Comparison of ENCODE assay signal across 20 cellular contexts in genomic region chr11:123973816-123974215, GRCh38. TPM values are rescaled to one million over a fixed set of nuclear protein-coding genes. Genes with fewer than 3 reads are reported as not detected.
A peak's percentile ranks its signal among the peaks of the same experiment; 100 is the strongest.
DNase-seq lines count a peak whose midpoint lies in the region; ATAC-seq, FAIRE-seq and TF ChIP-seq lines count a peak whose summit lies in the region.
"Had no signal": no experiment of that assay in that cellular context is flagged by ENCODE, and none has a peak within 500 bp of the region (broad histone marks: within the 10 kb centered on the region; RNA-seq: fewer than 3 reads in every experiment).

No MANE protein-coding gene starts in this region.

- H3K36me3 ChIP-seq in IMR-90 (ENCODE audit: control insufficient read depth, insufficient read depth, low read length) (no peaks in the 10 kb centered on the region), bronchial epithelial cell (ENCODE audit: control insufficient read depth, insufficient read depth, low read length) (no peaks in the 10 kb centered on the region)
- H3K36me3 ChIP-seq: upper lobe of left lung had no signal

- H2AFZ ChIP-seq in IMR-90 (replicated peaks; ENCODE audit: low read length, poor library complexity), result no peak overlapping the region
- H2AFZ ChIP-seq: PC-9 had no signal

- dilution Hi-C loops in IMR-90 (cut with HindIII; ENCODE audit: low sequenced_read_pairs, unreplicated experiment), result no loop called here

- no peaks in the 10 kb centered on the region for H3K4me1 ChIP-seq in IMR-90 (ENCODE audit: control insufficient read depth, insufficient read depth, low read length)
- H3K4me1 ChIP-seq: upper lobe of left lung had no signal

- H3K18ac ChIP-seq in IMR-90 (ENCODE audit: low read depth, low read length), result no peak overlapping the region

- DNase-seq in AG04449 (ENCODE audit: low read depth, low spot score) (peak; percentile 5), IMR-90 (peak; percentile 4), bronchial epithelial cell (ENCODE audit: low read depth) (peak; percentile 99), kidney glomerular epithelial cell (lab: John Stamatoyannopoulos, UW) (peak; percentile 10), HEK293T (ENCODE audit: extremely low spot score) (no peak), NCI-H2171 treated with DMSO at 0.1 percent for 48 hours (lab: John Stamatoyannopoulos, UW) (no peak)
- no peak for DNase-seq in activated naive CD4-positive, alpha-beta T cell treated with anti-CD3 and anti-CD28 coated beads, Interleukin-2, amount 10 ng/mL, durations not matched to agents 7 days and 5 days
- DNase-seq: activated CD4-positive, alpha-beta T cell treated with anti-CD3 and anti-CD28 coated beads for 4 hours; activated T-cell treated with anti-CD3 and anti-CD28 coated beads, Interleukin-2, amount 50 U/mL, for 4 hours; anterior cingulate cortex; H7; NCI-H1092 treated with DMSO at 0.1 percent for 48 hours; NCI-H345; PC-9; posterior cingulate gyrus; T-helper 17 cell; upper lobe of left lung had no signal

- FAIRE-seq in bronchial epithelial cell (lab: Jason Lieb, UNC), result peak; percentile 88
- FAIRE-seq: GM12891 had no signal

- H3K56ac ChIP-seq in IMR-90 (ENCODE audit: extremely low read depth, insufficient read depth, low read length), result no peak overlapping the region

- H2AK9ac ChIP-seq in IMR-90 (replicated peaks; ENCODE audit: low read depth, low read length, poor library complexity), result no peak overlapping the region

- H3K27me3 Mint-ChIP-seq in activated naive CD4-positive, alpha-beta T cell treated with anti-CD3 and anti-CD28 coated beads, Interleukin-2, amount 10 ng/mL, durations not matched to agents 7 days and 5 days, result no peaks in the 10 kb centered on the region
- H3K27me3 Mint-ChIP-seq in stimulated activated memory B cell treated with anti-CD40 and anti-IgM and Interleukin-4, amounts not matched to agents 10 μg/mL and 1 μg/mL and 100 μg/mL, for 72 hours, result no peaks in the 10 kb centered on the region
- H3K27me3 Mint-ChIP-seq: T-helper 17 cell had no signal

- H3K79me1 ChIP-seq in IMR-90 (ENCODE audit: low read depth in 1 of 2, low read length in 2 of 2), result no peaks in the 10 kb centered on the region

- intact Hi-C loops in IMR-90 (cut with micrococcal nuclease), result no loop called here

- H4K20me1 ChIP-seq in IMR-90 (ENCODE audit: insufficient read depth, low read length), result no peaks in the 10 kb centered on the region

- ATAC-seq in IMR-90 (ENCODE audit: low read depth), result no peak
- ATAC-seq in stimulated activated memory B cell treated with anti-CD40 and anti-IgM and Interleukin-4, amounts not matched to agents 10 μg/mL and 1 μg/mL and 100 μg/mL, for 72 hours, result no peak
- ATAC-seq: activated T-cell treated with anti-CD3 and anti-CD28 coated beads, Interleukin-2, amount 50 U/mL, for 4 hours; T-helper 17 cell had no signal

- no peak overlapping the region for H3K9ac ChIP-seq in IMR-90 (ENCODE audit: low read depth, low read length)

- H2BK20ac ChIP-seq in IMR-90 (ENCODE audit: low read depth, low read length), result no peak overlapping the region

- BruUV-seq in IMR-90 (replicated peaks; lab: Mats Ljungman, UMichigan), result no TSS peak

- H3K27me3 ChIP-seq in IMR-90 (ENCODE audit: control insufficient read depth, insufficient read depth, low read length), result no peaks in the 10 kb centered on the region
- no peaks in the 10 kb centered on the region for H3K27me3 ChIP-seq in bronchial epithelial cell (ENCODE audit: control insufficient read depth, insufficient read depth, low read length)
- H3K27me3 ChIP-seq: upper lobe of left lung had no signal

- in situ Hi-C loops in IMR-90 (cut with MboI; ENCODE audit: low sequenced_read_pairs), result no loop called here

- no peak overlapping the region for H2BK120ac ChIP-seq in IMR-90 (ENCODE audit: low read depth, low read length)

- H3K4ac ChIP-seq in IMR-90 (ENCODE audit: low read depth, low read length), result no peak overlapping the region

- H3K36me3 Mint-ChIP-seq in activated naive CD4-positive, alpha-beta T cell treated with anti-CD3 and anti-CD28 coated beads, Interleukin-2, amount 10 ng/mL, durations not matched to agents 7 days and 5 days, result no peaks in the 10 kb centered on the region
- no peaks in the 10 kb centered on the region for H3K36me3 Mint-ChIP-seq in stimulated activated memory B cell treated with anti-CD40 and anti-IgM and Interleukin-4, amounts not matched to agents 10 μg/mL and 1 μg/mL and 100 μg/mL, for 72 hours

- no peak overlapping the region for H3K4me3 ChIP-seq in AG04449 (ENCODE audit: low read depth, low read length)
- H3K4me3 ChIP-seq in IMR-90 (ENCODE audit: insufficient read depth, low read depth, low read length), result no peak overlapping the region
- no peak overlapping the region for H3K4me3 ChIP-seq in bronchial epithelial cell (ENCODE audit: low read depth, low read length)
- H3K4me3 ChIP-seq: PC-9, upper lobe of left lung had no signal

- POLR2A ChIA-PET in AG04449 (lab: Yijun Ruan, JAX) (no interaction called here), IMR-90 (lab: Charles Lee; ENCODE audit: unreplicated experiment) (no interaction called here), HEK293T (lab: Yijun Ruan, JAX) (no interaction called here)

- H3K14ac ChIP-seq in IMR-90 (replicated peaks; ENCODE audit: low read depth, low read length), result no peak overlapping the region

- H3K4me3 Mint-ChIP-seq in activated naive CD4-positive, alpha-beta T cell treated with anti-CD3 and anti-CD28 coated beads, Interleukin-2, amount 10 ng/mL, durations not matched to agents 7 days and 5 days, result no peak overlapping the region
- H3K4me3 Mint-ChIP-seq in stimulated activated memory B cell treated with anti-CD40 and anti-IgM and Interleukin-4, amounts not matched to agents 10 μg/mL and 1 μg/mL and 100 μg/mL, for 72 hours, result no peak overlapping the region
- H3K4me3 Mint-ChIP-seq: activated T-cell treated with anti-CD3 and anti-CD28 coated beads, Interleukin-2, amount 50 U/mL, for 4 hours; T-helper 17 cell had no signal

- CTCF ChIA-PET in AG04449 (lab: Yijun Ruan, JAX) (no interaction called here), IMR-90 (lab: Yijun Ruan, JAX) (interaction anchor here (0.5 kb wide), 1 partner anchor 444 kb away, joined by 3 read pairs; no protein-coding TSS in a partner anchor), HEK293T (lab: Yijun Ruan, JAX) (no interaction called here)
- CTCF ChIA-PET in activated naive CD4-positive, alpha-beta T cell treated with anti-CD3 and anti-CD28 coated beads, Interleukin-2, amount 10 ng/mL, durations not matched to agents 7 days and 5 days (lab: Charles Lee), result no interaction called here

- TF ChIP-seq POLR2A in IMR-90 (IDR thresholded peaks at IDR 0.05; ENCODE audit: low read depth, low read length), result no peak

- no peaks in the 10 kb centered on the region for H3K9me3 Mint-ChIP-seq in activated naive CD4-positive, alpha-beta T cell treated with anti-CD3 and anti-CD28 coated beads, Interleukin-2, amount 10 ng/mL, durations not matched to agents 7 days and 5 days
- peaks cover 7% of the 10 kb centered on the region for H3K9me3 Mint-ChIP-seq in stimulated activated memory B cell treated with anti-CD40 and anti-IgM and Interleukin-4, amounts not matched to agents 10 μg/mL and 1 μg/mL and 100 μg/mL, for 72 hours

- no peak overlapping the region for H3K4me2 ChIP-seq in IMR-90 (ENCODE audit: low read depth, low read length)
- H3K4me2 ChIP-seq: PC-9 had no signal

- H4K91ac ChIP-seq in IMR-90 (ENCODE audit: insufficient read depth, low read depth, low read length), result no peak overlapping the region

- peaks cover 9% of the 10 kb centered on the region; the same call in 1 of the 2 replicates for H3K9me3 ChIP-seq in IMR-90 (ENCODE audit: control insufficient read depth, insufficient read depth, low read length)
- H3K9me3 ChIP-seq: upper lobe of left lung had no signal

- H3K27ac Mint-ChIP-seq in activated naive CD4-positive, alpha-beta T cell treated with anti-CD3 and anti-CD28 coated beads, Interleukin-2, amount 10 ng/mL, durations not matched to agents 7 days and 5 days, result no peak overlapping the region
- no peak overlapping the region for H3K27ac Mint-ChIP-seq in stimulated activated memory B cell treated with anti-CD40 and anti-IgM and Interleukin-4, amounts not matched to agents 10 μg/mL and 1 μg/mL and 100 μg/mL, for 72 hours
- H3K27ac Mint-ChIP-seq: T-helper 17 cell had no signal

- no peak overlapping the region for H3K27ac ChIP-seq in IMR-90 (ENCODE audit: insufficient read depth, low read length)
- H3K27ac ChIP-seq: PC-9, upper lobe of left lung had no signal

- no peak overlapping the region for H2BK5ac ChIP-seq in IMR-90 (ENCODE audit: low read depth, low read length, poor library complexity, severe bottlenecking)

- H3K9me1 ChIP-seq in IMR-90 (ENCODE audit: insufficient read depth, low read length), result no peaks in the 10 kb centered on the region

- WGBS in IMR-90 (ENCODE audit: extremely low coverage in 2 of 2, insufficient read length in 1 of 2), 2 experiments, result no CpG with 5 or more reads among the region's 1 CpG

- H4K5ac ChIP-seq in IMR-90 (ENCODE audit: low read depth, low read length), result no peak overlapping the region

- no peak overlapping the region for H4K8ac ChIP-seq in IMR-90 (ENCODE audit: low read depth in 2 of 2, low read length in 2 of 2)

- no peak for TF ChIP-seq RAD21 in IMR-90 (IDR thresholded peaks at IDR 0.05; ENCODE audit: low read length)

- no peak overlapping the region for H2AK5ac ChIP-seq in IMR-90 (ENCODE audit: low read depth, low read length)

- H3K23ac ChIP-seq in IMR-90 (ENCODE audit: low read depth, low read length), result no peak overlapping the region

- H3K4me1 Mint-ChIP-seq in activated naive CD4-positive, alpha-beta T cell treated with anti-CD3 and anti-CD28 coated beads, Interleukin-2, amount 10 ng/mL, durations not matched to agents 7 days and 5 days, result no peaks in the 10 kb centered on the region
- H3K4me1 Mint-ChIP-seq in stimulated activated memory B cell treated with anti-CD40 and anti-IgM and Interleukin-4, amounts not matched to agents 10 μg/mL and 1 μg/mL and 100 μg/mL, for 72 hours, result no peaks in the 10 kb centered on the region
- H3K4me1 Mint-ChIP-seq: T-helper 17 cell had no signal

- TF ChIP-seq CTCF in AG04449 (IDR thresholded peaks at IDR 0.05; ENCODE audit: insufficient read depth, low read length, missing control alignments) (no peak), IMR-90 (conservative IDR thresholded peaks at IDR 0.05; ENCODE audit: low read depth, low read length) (no peak), bronchial epithelial cell (IDR thresholded peaks at IDR 0.05; ENCODE audit: insufficient read depth, low read length, severe bottlenecking) (no peak)

- no peak overlapping the region for H2BK15ac ChIP-seq in IMR-90 (ENCODE audit: low read depth, low read length)

RNA-seq across cellular contexts. Expression of gene OR10S1, which starts 3.8 kb away (rescaled TPM):
- total RNA-seq in IMR-90 (2012; rRNA removed) (not detected in 2 replicates), bronchial epithelial cell (0.26 TPM in 1 of 2 replicates, not detected in the other)
- polyA plus RNA-seq in IMR-90 (2012; rRNA removed), result not detected in 2 replicates
- not detected in 2 replicates for polyA plus RNA-seq in IMR-90 (2012; cell fraction: cytosol; rRNA removed)
- not detected in 2 replicates for polyA plus RNA-seq in IMR-90 (2012; cell fraction: nucleus; rRNA removed; ENCODE audit: low replicate concordance)
- total RNA-seq: activated T-cell treated with anti-CD3 and anti-CD28 coated beads, Interleukin-2, amount 50 U/mL, for 4 hours; H7; mucosa of gallbladder; PC-9; T-helper 17 cell; upper lobe of left lung had no signal

RNA-seq across cellular contexts. Expression of gene OR10G6, which starts 21.1 kb away (rescaled TPM):
- total RNA-seq in IMR-90 (2012; rRNA removed) (not detected in 2 replicates), bronchial epithelial cell (not detected in 2 replicates)
- polyA plus RNA-seq in IMR-90 (2012; rRNA removed), result not detected in 2 replicates
- polyA plus RNA-seq in IMR-90 (2012; cell fraction: cytosol; rRNA removed), result not detected in 2 replicates
- polyA plus RNA-seq in IMR-90 (2012; cell fraction: nucleus; rRNA removed; ENCODE audit: low replicate concordance), result not detected in 2 replicates
- total RNA-seq: activated T-cell treated with anti-CD3 and anti-CD28 coated beads, Interleukin-2, amount 50 U/mL, for 4 hours; H7; mucosa of gallbladder; PC-9; T-helper 17 cell; upper lobe of left lung had no signal

RNA-seq across cellular contexts. Expression of gene OR6T1, which starts 30.2 kb away (rescaled TPM):
- total RNA-seq in IMR-90 (2012; rRNA removed), result not detected in 2 replicates
- polyA plus RNA-seq in IMR-90 (2012; rRNA removed), result not detected in 2 replicates
- polyA plus RNA-seq in IMR-90 (2012; cell fraction: cytosol; rRNA removed), result not detected in 2 replicates
- not detected in 2 replicates for polyA plus RNA-seq in IMR-90 (2012; cell fraction: nucleus; rRNA removed; ENCODE audit: low replicate concordance)
- total RNA-seq in bronchial epithelial cell, result not detected in 2 replicates
- total RNA-seq: activated T-cell treated with anti-CD3 and anti-CD28 coated beads, Interleukin-2, amount 50 U/mL, for 4 hours; H7; mucosa of gallbladder; PC-9; T-helper 17 cell; upper lobe of left lung had no signal

RNA-seq across cellular contexts. Expression of gene OR4D5, which starts 34.4 kb away (rescaled TPM):
- total RNA-seq in IMR-90 (2012; rRNA removed) (not detected in 2 replicates), bronchial epithelial cell (not detected in 2 replicates)
- polyA plus RNA-seq in IMR-90 (2012; rRNA removed), result not detected in 2 replicates
- not detected in 2 replicates for polyA plus RNA-seq in IMR-90 (2012; cell fraction: cytosol; rRNA removed)
- not detected in 2 replicates for polyA plus RNA-seq in IMR-90 (2012; cell fraction: nucleus; rRNA removed; ENCODE audit: low replicate concordance)
- total RNA-seq: activated T-cell treated with anti-CD3 and anti-CD28 coated beads, Interleukin-2, amount 50 U/mL, for 4 hours; H7; mucosa of gallbladder; PC-9; T-helper 17 cell; upper lobe of left lung had no signal

RNA-seq across cellular contexts. Expression of gene OR10G4, which starts 39.0 kb away (rescaled TPM):
- total RNA-seq in IMR-90 (2012; rRNA removed), result not detected in 2 replicates
- not detected in 2 replicates for polyA plus RNA-seq in IMR-90 (2012; rRNA removed)
- polyA plus RNA-seq in IMR-90 (2012; cell fraction: cytosol; rRNA removed), result not detected in 2 replicates
- polyA plus RNA-seq in IMR-90 (2012; cell fraction: nucleus; rRNA removed; ENCODE audit: low replicate concordance), result not detected in 2 replicates
- not detected in 2 replicates for total RNA-seq in bronchial epithelial cell
- total RNA-seq: activated T-cell treated with anti-CD3 and anti-CD28 coated beads, Interleukin-2, amount 50 U/mL, for 4 hours; H7; mucosa of gallbladder; PC-9; T-helper 17 cell; upper lobe of left lung had no signal

Comparison
In these comparisons a context has a peak if more than half of its experiments do, and no peak if none do; other contexts are left out.
1. DNase-seq: peak in AG04449 (single experiment), IMR-90 (single experiment), bronchial epithelial cell (single experiment) and kidney glomerular epithelial cell (single experiment); none in activated naive CD4-positive, alpha-beta T cell treated with anti-CD3 and anti-CD28 coated beads, Interleukin-2, amount 10 ng/mL, durations not matched to agents 7 days and 5 days (single experiment), HEK293T (single experiment) and NCI-H2171 treated with DMSO at 0.1 percent for 48 hours (single experiment).